Comparison of ENCODE assay signal across 11 cellular contexts in genomic region chr1:216532399-216532798, GRCh38.
"Had no signal": no experiment of that assay in that cellular context is flagged by ENCODE, and none has a peak within 500 bp of the region (broad histone marks: within the 10 kb centered on the region; RNA-seq: fewer than 3 reads in every experiment).

No MANE protein-coding gene starts in this region.

- ATAC-seq: activated CD4-positive, CD25-positive, alpha-beta regulatory T cell treated with anti-CD3 and anti-CD28 coated beads, Interleukin-2, amount 50 U/mL, for 24 hours; lower lobe of right lung; stimulated activated effector memory CD8-positive, alpha-beta T cell treated with anti-CD3 and anti-CD28 coated beads, Interleukin-12 subunit alpha, Interleukin-12 subunit beta, amount 100 ng/mL, for 72 hours had no signal

- H3K27ac ChIP-seq: ovary had no signal

- H3K36me3 ChIP-seq: heart left ventricle, lower lobe of right lung, ovary had no signal

- H3K9me3 ChIP-seq: heart left ventricle, lower lobe of right lung, ovary had no signal

- DNase-seq: activated naive CD4-positive, alpha-beta T cell; activated T-cell treated with anti-CD3 and anti-CD28 coated beads for 4 hours; anterior cingulate cortex; dermis blood vessel endothelial cell; endodermal cell; heart left ventricle; left cardiac atrium; lower lobe of right lung; ovary had no signal

- H3K27me3 ChIP-seq: heart left ventricle, ovary had no signal
